ENCODE assay signal across 10 cellular contexts in genomic region chr17:82196273-82196672, GRCh38.
"Had no signal": no experiment of that assay in that cellular context is flagged by ENCODE, and none has a peak within 500 bp of the region (broad histone marks: within the 10 kb centered on the region; RNA-seq: fewer than 3 reads in every experiment).

No MANE protein-coding gene starts in this region.

- DNase-seq: activated B cell treated with CpG ODN at 0.5 μM for 24 hours; activated CD4-positive, alpha-beta memory T cell treated with anti-CD3 and anti-CD28 coated beads, Interleukin-2, amount 10 ng/mL, durations not matched to agents 7 days and 5 days; activated CD4-positive, alpha-beta T cell treated with anti-CD3 and anti-CD28 coated beads for 48 hours; activated CD8-positive, alpha-beta memory T cell treated with anti-CD3 and anti-CD28 coated beads, Interleukin-2, amount 10 ng/mL, durations not matched to agents 7 days and 5 days; effector CD4-positive, alpha-beta T cell; foreskin fibroblast; hippocampal formation; testis; upper lobe of left lung had no signal

- H3K4me3 ChIP-seq: skin epidermis, testis, upper lobe of left lung had no signal

- H3K27ac ChIP-seq: skin epidermis had no signal

- H3K9me3 ChIP-seq: testis, upper lobe of left lung had no signal

- H3K27me3 ChIP-seq: testis, upper lobe of left lung had no signal

- ATAC-seq: activated CD8-positive, alpha-beta memory T cell treated with anti-CD3 and anti-CD28 coated beads, Interleukin-2, amount 10 ng/mL, durations not matched to agents 7 days and 5 days had no signal

- H3K4me1 ChIP-seq: testis had no signal
